20 cellular contexts compared by ENCODE assay signal in genomic region chr14:81561084-81561775, GRCh38.
"Had no signal": no experiment of that assay in that cellular context is flagged by ENCODE, and none has a peak within 500 bp of the region (broad histone marks: within the 10 kb centered on the region; RNA-seq: fewer than 3 reads in every experiment).

No MANE protein-coding gene starts in this region.

- H3K4me1 Mint-ChIP-seq: activated CD4-positive, alpha-beta T cell treated with anti-CD3 and anti-CD28 coated beads, Interleukin-2, amount 10 ng/mL, durations not matched to agents 7 days and 5 days; central memory CD8-positive, alpha-beta T cell; stimulated activated naive B cell treated with anti-CD40 and anti-IgM and Interleukin-4, amounts not matched to agents 10 μg/mL and 1 μg/mL and 100 μg/mL, for 72 hours; T-cell had no signal

- H3K27ac ChIP-seq: coronary artery, hepatocyte, spleen, upper lobe of right lung had no signal

- DNase-seq: activated CD4-positive, alpha-beta T cell treated with anti-CD3 and anti-CD28 coated beads, Interleukin-2, amount 10 ng/mL, durations not matched to agents 7 days and 5 days; activated CD8-positive, alpha-beta T cell treated with anti-CD3 and anti-CD28 coated beads, Interleukin-2, amount 10 ng/mL, durations not matched to agents 7 days and 5 days; activated naive CD4-positive, alpha-beta T cell treated with anti-CD3 and anti-CD28 coated beads for 36 hours; activated T-cell treated with anti-CD3 and anti-CD28 coated beads, Interleukin-2, amount 50 U/mL, for 4 hours; anterior cingulate cortex; foreskin fibroblast; left cardiac atrium; nucleus accumbens; retina; spleen; stimulated activated CD4-positive, alpha-beta T cell treated with anti-CD3 and anti-CD28 coated beads, Interleukin-4, amount 100 ng/mL, for 4 hours; stimulated activated naive B cell treated with anti-CD40 and anti-IgM and Interleukin-4, amounts not matched to agents 10 μg/mL and 1 μg/mL and 100 μg/mL, for 72 hours; T-cell; T-helper 9 cell; upper lobe of right lung had no signal

- H2AFZ ChIP-seq: hepatocyte had no signal

- H3K79me2 ChIP-seq: hepatocyte had no signal

- H3K36me3 ChIP-seq: spleen, upper lobe of right lung had no signal

- ATAC-seq: activated CD8-positive, alpha-beta T cell treated with anti-CD3 and anti-CD28 coated beads, Interleukin-2, amount 10 ng/mL, durations not matched to agents 7 days and 5 days; activated T-cell treated with anti-CD3 and anti-CD28 coated beads, Interleukin-2, amount 50 U/mL, for 4 hours; left cardiac atrium; natural killer cell treated with Interleukin-12 subunit alpha and Interleukin-12 subunit beta and Interleukin-15 and Interleukin-18, amount 100 ng/mL, for 72 hours; stimulated activated naive B cell treated with anti-CD40 and anti-IgM and Interleukin-4, amounts not matched to agents 10 μg/mL and 1 μg/mL and 100 μg/mL, for 72 hours; T-cell; upper lobe of right lung had no signal

- H3K9me3 ChIP-seq: upper lobe of right lung had no signal

- H3K27me3 ChIP-seq: hepatocyte, spleen, upper lobe of right lung had no signal

- H3K4me3 Mint-ChIP-seq: activated CD4-positive, alpha-beta T cell treated with anti-CD3 and anti-CD28 coated beads, Interleukin-2, amount 10 ng/mL, durations not matched to agents 7 days and 5 days; activated CD8-positive, alpha-beta T cell treated with anti-CD3 and anti-CD28 coated beads, Interleukin-2, amount 10 ng/mL, durations not matched to agents 7 days and 5 days; activated naive CD4-positive, alpha-beta T cell treated with anti-CD3 and anti-CD28 coated beads for 36 hours; activated T-cell treated with anti-CD3 and anti-CD28 coated beads, Interleukin-2, amount 50 U/mL, for 4 hours; brain; central memory CD8-positive, alpha-beta T cell; natural killer cell treated with Interleukin-12 subunit alpha and Interleukin-12 subunit beta and Interleukin-15 and Interleukin-18, amount 100 ng/mL, for 72 hours; stimulated activated naive B cell treated with anti-CD40 and anti-IgM and Interleukin-4, amounts not matched to agents 10 μg/mL and 1 μg/mL and 100 μg/mL, for 72 hours; T-cell had no signal

- H3K4me1 ChIP-seq: spleen, upper lobe of right lung had no signal

- H3K36me3 Mint-ChIP-seq: brain; natural killer cell treated with Interleukin-12 subunit alpha and Interleukin-12 subunit beta and Interleukin-15 and Interleukin-18, amount 100 ng/mL, for 72 hours; stimulated activated naive B cell treated with anti-CD40 and anti-IgM and Interleukin-4, amounts not matched to agents 10 μg/mL and 1 μg/mL and 100 μg/mL, for 72 hours; T-cell had no signal

- H3K9me3 Mint-ChIP-seq: activated CD4-positive, alpha-beta T cell treated with anti-CD3 and anti-CD28 coated beads, Interleukin-2, amount 10 ng/mL, durations not matched to agents 7 days and 5 days; activated T-cell treated with anti-CD3 and anti-CD28 coated beads, Interleukin-2, amount 50 U/mL, for 4 hours; brain; central memory CD8-positive, alpha-beta T cell; natural killer cell treated with Interleukin-12 subunit alpha and Interleukin-12 subunit beta and Interleukin-15 and Interleukin-18, amount 100 ng/mL, for 72 hours had no signal

- H3K4me3 ChIP-seq: coronary artery, hepatocyte, spleen, upper lobe of right lung had no signal

- H3K4me2 ChIP-seq: hepatocyte had no signal

- H3K27ac Mint-ChIP-seq: activated CD4-positive, alpha-beta T cell treated with anti-CD3 and anti-CD28 coated beads, Interleukin-2, amount 10 ng/mL, durations not matched to agents 7 days and 5 days; activated CD8-positive, alpha-beta T cell treated with anti-CD3 and anti-CD28 coated beads, Interleukin-2, amount 10 ng/mL, durations not matched to agents 7 days and 5 days; activated naive CD4-positive, alpha-beta T cell treated with anti-CD3 and anti-CD28 coated beads for 36 hours; brain; natural killer cell treated with Interleukin-12 subunit alpha and Interleukin-12 subunit beta and Interleukin-15 and Interleukin-18, amount 100 ng/mL, for 72 hours; stimulated activated naive B cell treated with anti-CD40 and anti-IgM and Interleukin-4, amounts not matched to agents 10 μg/mL and 1 μg/mL and 100 μg/mL, for 72 hours; T-cell had no signal
